In the genomic region with DNA sequence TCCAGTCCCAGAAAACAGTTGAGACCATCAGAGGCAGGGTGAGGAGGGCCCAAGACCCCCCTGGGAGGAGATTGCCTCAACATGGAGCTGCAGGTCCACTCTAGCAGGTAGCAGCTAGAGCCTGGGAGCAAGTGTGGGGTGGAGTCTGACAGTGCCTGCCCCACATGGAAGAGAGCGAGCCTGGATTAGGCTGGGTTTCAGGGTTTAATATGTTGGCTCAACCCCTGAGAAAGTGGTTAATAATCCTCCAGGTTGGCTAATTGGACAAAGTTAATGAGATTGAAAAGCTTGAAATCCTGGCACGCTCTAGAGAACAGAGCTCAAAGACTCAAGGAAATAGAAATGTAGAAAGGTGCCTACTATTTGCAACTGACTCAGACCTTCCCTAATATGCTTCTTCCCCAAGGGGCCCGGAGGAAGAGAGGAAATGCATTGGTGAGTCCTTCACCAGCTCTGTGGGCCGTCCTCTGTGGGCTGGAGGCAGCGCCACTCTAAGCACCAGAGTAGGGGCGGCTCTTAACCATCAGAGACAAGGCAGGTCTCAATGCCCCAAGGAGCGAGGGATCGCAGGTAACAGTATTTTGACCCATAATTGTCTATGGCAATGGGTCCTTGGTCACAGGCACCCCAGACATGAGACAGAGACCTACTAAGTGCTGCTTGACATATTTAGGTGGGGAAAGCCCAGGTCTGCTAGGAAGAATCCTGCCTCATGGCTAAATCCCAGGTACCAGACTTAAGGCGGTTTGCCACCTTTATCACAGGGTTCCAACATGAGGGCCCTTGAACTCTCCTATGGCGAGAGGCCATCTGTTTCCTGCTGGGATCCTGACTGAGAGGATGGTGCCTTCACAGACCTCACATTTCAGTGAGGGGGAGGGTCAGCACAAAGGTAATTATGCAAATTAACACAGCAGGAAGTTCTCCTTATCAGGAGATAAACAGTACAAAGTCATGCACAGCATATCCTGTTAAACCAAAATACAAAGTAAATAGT, we compare ENCODE assay signal across 8 cellular contexts. TPM values are rescaled to one million over a fixed set of nuclear protein-coding genes. Genes with fewer than 3 reads are reported as not detected.
DNase-seq lines count a peak whose midpoint lies in the region; ATAC-seq and TF ChIP-seq lines count a peak whose summit lies in the region.

No MANE protein-coding gene starts in this region.

- H3K9me3 ChIP-seq in colonic mucosa = no peaks in the 10 kb centered on the region
- H3K9me3 ChIP-seq in stomach = no peaks in the 10 kb centered on the region
- H3K9me3 ChIP-seq in CD8-positive, alpha-beta memory T cell (ENCODE audit: low read length) = no peaks in the 10 kb centered on the region

- H3K9ac ChIP-seq in colonic mucosa (ENCODE audit: low read depth in 2 of 2, low read length in 2 of 2) = peak overlapping the region; percentile 65 to 76

- peaks cover 63% of the 10 kb centered on the region for H3K4me1 Mint-ChIP-seq in activated naive CD4-positive, alpha-beta T cell treated with anti-CD3 and anti-CD28 coated beads, Interleukin-2, amount 10 ng/mL, durations not matched to agents 7 days and 5 days
- H3K4me1 Mint-ChIP-seq in CD8-positive, alpha-beta memory T cell = peaks cover 32 to 51% (median 37%) of the 10 kb centered on the region in 3 donors

- POLR2A ChIA-PET in CD8-positive, alpha-beta memory T cell (lab: Charles Lee) = no interaction called here

- peaks cover 1% of the 10 kb centered on the region for H3K36me3 Mint-ChIP-seq in activated naive CD4-positive, alpha-beta T cell treated with anti-CD3 and anti-CD28 coated beads, Interleukin-2, amount 10 ng/mL, durations not matched to agents 7 days and 5 days
- no peaks in the 10 kb centered on the region for H3K36me3 Mint-ChIP-seq in CD8-positive, alpha-beta memory T cell

- WGBS in stomach, 5 donors = 29 to 65% (median 42%) methylated on average over 10 of the region's 10 CpGs

- H3K36me3 ChIP-seq in colonic mucosa (no peaks in the 10 kb centered on the region), stomach (no peaks in the 10 kb centered on the region)
- H3K36me3 ChIP-seq in CD8-positive, alpha-beta memory T cell (ENCODE audit: insufficient read depth, low read length) = no peaks in the 10 kb centered on the region

- H3K27ac Mint-ChIP-seq in activated naive CD4-positive, alpha-beta T cell treated with anti-CD3 and anti-CD28 coated beads, Interleukin-2, amount 10 ng/mL, durations not matched to agents 7 days and 5 days = no peak overlapping the region
- H3K27ac Mint-ChIP-seq in CD8-positive, alpha-beta memory T cell = peak overlapping the region in 4 of 8 donors; percentile 38 to 66 (median 50)

- no peak for ATAC-seq in GM18909 (IDR thresholded peaks at IDR 0.05; ENCODE audit: poor library complexity, unreplicated experiment)
- no peak for ATAC-seq in left ventricle myocardium superior

- no peak for TF ChIP-seq EP300 in stomach (IDR thresholded peaks at IDR 0.05)

- intact Hi-C loops in colonic mucosa (cut with DNase I) (no loop called here), stomach (cut with DNase I; ENCODE audit: low total_unique reads) (no loop called here), left ventricle myocardium superior (cut with micrococcal nuclease) (no loop called here)

- H3K4me3 ChIP-seq in colonic mucosa = no peak overlapping the region
- no peak overlapping the region for H3K4me3 ChIP-seq in stomach
- no peak overlapping the region for H3K4me3 ChIP-seq in CD8-positive, alpha-beta memory T cell (ENCODE audit: low read length)

- DNase-seq in activated naive CD4-positive, alpha-beta T cell treated with anti-CD3 and anti-CD28 coated beads, Interleukin-2, amount 10 ng/mL, durations not matched to agents 7 days and 5 days = peak; percentile 21
- no peak for DNase-seq in activated naive CD4-positive, alpha-beta T cell treated with anti-CD3 and anti-CD28 coated beads, Interleukin-2, amount 50 U/mL, for 16 hours
- DNase-seq in NCI-H345 (lab: John Stamatoyannopoulos, UW) (peak; percentile 67), colonic mucosa (peak; percentile 85), stomach (peak; percentile 75), left ventricle myocardium superior (no peak)
- DNase-seq in CD8-positive, alpha-beta memory T cell = no peak

- no peak for TF ChIP-seq POLR2A in stomach (IDR thresholded peaks at IDR 0.05)

- peaks cover 6% of the 10 kb centered on the region for H3K9me3 Mint-ChIP-seq in activated naive CD4-positive, alpha-beta T cell treated with anti-CD3 and anti-CD28 coated beads, Interleukin-2, amount 10 ng/mL, durations not matched to agents 7 days and 5 days
- H3K9me3 Mint-ChIP-seq in CD8-positive, alpha-beta memory T cell = no peaks in the 10 kb centered on the region

- peaks cover 16% of the 10 kb centered on the region for H3K27me3 Mint-ChIP-seq in activated naive CD4-positive, alpha-beta T cell treated with anti-CD3 and anti-CD28 coated beads, Interleukin-2, amount 10 ng/mL, durations not matched to agents 7 days and 5 days
- peaks cover 0 to 6% of the 10 kb centered on the region in 2 donors for H3K27me3 Mint-ChIP-seq in CD8-positive, alpha-beta memory T cell

- H3K27me3 ChIP-seq in colonic mucosa (no peaks in the 10 kb centered on the region), stomach (no peaks in the 10 kb centered on the region)
- H3K27me3 ChIP-seq in CD8-positive, alpha-beta memory T cell (ENCODE audit: insufficient read depth, low read length, poor library complexity, severe bottlenecking) = no peaks in the 10 kb centered on the region

- H3K27ac ChIP-seq in colonic mucosa = peak overlapping the region; percentile 90
- H3K27ac ChIP-seq in stomach = peak overlapping the region; percentile 76 to 93 (median 87)
- H3K27ac ChIP-seq in CD8-positive, alpha-beta memory T cell (ENCODE audit: low read depth, low read length) = no peak overlapping the region

- TF ChIP-seq CTCF in colonic mucosa (IDR thresholded peaks at IDR 0.05) (no peak), stomach (IDR thresholded peaks at IDR 0.05) (no peak)

- CTCF ChIA-PET in activated naive CD4-positive, alpha-beta T cell treated with anti-CD3 and anti-CD28 coated beads, Interleukin-2, amount 10 ng/mL, durations not matched to agents 7 days and 5 days (lab: Charles Lee) = no interaction called here
- CTCF ChIA-PET in CD8-positive, alpha-beta memory T cell (lab: Charles Lee) = no interaction called here

- H3K4me1 ChIP-seq in colonic mucosa (peaks cover 39% of the 10 kb centered on the region), stomach (peaks cover 41 to 75% (median 55%) of the 10 kb centered on the region in 4 donors)
- peaks cover 60% of the 10 kb centered on the region for H3K4me1 ChIP-seq in CD8-positive, alpha-beta memory T cell (ENCODE audit: insufficient read depth, low read length)

- H3K4me3 Mint-ChIP-seq in activated naive CD4-positive, alpha-beta T cell treated with anti-CD3 and anti-CD28 coated beads, Interleukin-2, amount 10 ng/mL, durations not matched to agents 7 days and 5 days = no peak overlapping the region
- no peak overlapping the region for H3K4me3 Mint-ChIP-seq in CD8-positive, alpha-beta memory T cell

RNA-seq across cellular contexts. Expression of a gene that starts 33.8 kb away (rescaled TPM):
- total RNA-seq in colonic mucosa (1 to 10 TPM; 6.9 to 7.5 TPM), stomach (1 to 10 TPM in 1 of 5 donors, under 1 TPM in 3, not detected in 1; 0.37 to 8.9 (median 0.58) TPM), left ventricle myocardium superior (not detected)
- 1 to 10 TPM; 1.8 to 2.9 (median 2.8) TPM for polyA plus RNA-seq in stomach
- not detected for total RNA-seq in CD8-positive, alpha-beta memory T cell
- polyA plus RNA-seq in CD8-positive, alpha-beta memory T cell = not detected

RNA-seq across cellular contexts. Expression of a gene that starts 51.5 kb away (rescaled TPM):
- total RNA-seq in colonic mucosa = 100 to 1,000 TPM in 1 of 2 donors, 10 to 100 TPM in 1; 98.5 to 118 TPM
- 10 to 100 TPM in 4 of 5 donors, 1 to 10 TPM in 1; 9.8 to 72.9 (median 23.9) TPM for total RNA-seq in stomach
- 10 to 100 TPM; 10.3 to 12.4 (median 11.3) TPM for polyA plus RNA-seq in stomach
- total RNA-seq in CD8-positive, alpha-beta memory T cell = 10 to 100 TPM; 16.6 to 16.9 TPM
- polyA plus RNA-seq in CD8-positive, alpha-beta memory T cell = 6.5 TPM
- 4.0 TPM for total RNA-seq in left ventricle myocardium superior

RNA-seq across cellular contexts. Expression of a gene that starts 58.5 kb away (rescaled TPM):
- total RNA-seq in colonic mucosa (1 to 10 TPM in 1 of 2 donors, under 1 TPM in 1; 0.93 to 1.5 TPM), stomach (1 to 10 TPM in 2 of 5 donors, under 1 TPM in 2, not detected in 1; 0.29 to 4.6 (median 1.2) TPM), left ventricle myocardium superior (not detected)
- polyA plus RNA-seq in stomach = under 1 TPM; 0.18 to 0.31 (median 0.25) TPM
- total RNA-seq in CD8-positive, alpha-beta memory T cell = 10 to 100 TPM; 36.4 to 38.7 TPM
- polyA plus RNA-seq in CD8-positive, alpha-beta memory T cell = 55.1 TPM

Comparison
In these comparisons a context has a peak if more than half of its experiments do, and no peak if none do; other contexts are left out.
1. DNase-seq: peak in activated naive CD4-positive, alpha-beta T cell treated with anti-CD3 and anti-CD28 coated beads, Interleukin-2, amount 10 ng/mL, durations not matched to agents 7 days and 5 days (single experiment), NCI-H345 (single experiment), colonic mucosa (single experiment) and stomach (single experiment); none in activated naive CD4-positive, alpha-beta T cell treated with anti-CD3 and anti-CD28 coated beads, Interleukin-2, amount 50 U/mL, for 16 hours (single experiment), CD8-positive, alpha-beta memory T cell (0 of 5) and left ventricle myocardium superior (single experiment).
2. RNA of a gene that starts 58.5 kb away (total RNA-seq): 36.4 to 38.7 TPM in CD8-positive, alpha-beta memory T cell; 0.93 to 1.5 TPM in colonic mucosa, 0.29 to 4.6 TPM in stomach and not detected in left ventricle myocardium superior (single experiment); every median in the first group is over 4 times any median in the second.